11 cellular contexts compared by ENCODE assay signal in genomic region chr16:73063854-73064226, GRCh38. TPM values are rescaled to one million over a fixed set of nuclear protein-coding genes. Genes with fewer than 3 reads are reported as not detected.
DNase-seq lines count a peak whose midpoint lies in the region; ATAC-seq and TF ChIP-seq lines count a peak whose summit lies in the region.
"Had no signal": no experiment of that assay in that cellular context is flagged by ENCODE, and none has a peak within 500 bp of the region (broad histone marks: within the 10 kb centered on the region; RNA-seq: fewer than 3 reads in every experiment).

No MANE protein-coding gene starts in this region.

- H3K36me3 ChIP-seq in right atrium auricular region (no peaks in the 10 kb centered on the region), neural cell (ENCODE audit: insufficient read depth, low read length) (no peaks in the 10 kb centered on the region), uterus (no peaks in the 10 kb centered on the region)

- DNase-seq in right atrium auricular region (ENCODE audit: low spot score) (no peak), cardiac septum (ENCODE audit: low spot score) (no peak), epidermal melanocyte (ENCODE audit: insufficient read length, low spot score) (peak; percentile 15), uterus (no peak)
- DNase-seq: NCI-H446, posterior cingulate gyrus had no signal

- ATAC-seq in HG02840 (IDR thresholded peaks at IDR 0.05; ENCODE audit: low FRiP score, unreplicated experiment) (no peak), HG03521 (IDR thresholded peaks at IDR 0.05; ENCODE audit: unreplicated experiment) (no peak), GM21423 (IDR thresholded peaks at IDR 0.05; ENCODE audit: unreplicated experiment) (no peak)
- ATAC-seq: left lobe of liver had no signal

- intact Hi-C loops in cardiac septum (cut with DNase I), result no loop called here
- intact Hi-C loops in uterus (cut with DNase I; ENCODE audit: low total_unique reads), result loop anchor here (10.0 kb wide), 1 partner anchor 111 kb away; no protein-coding TSS in a partner anchor

- peak overlapping the region; percentile 98 for H3K9ac ChIP-seq in neural cell (ENCODE audit: low read length)

- no peaks in the 10 kb centered on the region for H3K9me2 ChIP-seq in neural cell (ENCODE audit: insufficient read depth, low read length)

- H3K9me3 ChIP-seq in right atrium auricular region (no peaks in the 10 kb centered on the region), neural cell (ENCODE audit: low read length) (no peaks in the 10 kb centered on the region), uterus (no peaks in the 10 kb centered on the region)

- H2AFZ ChIP-seq in neural cell (ENCODE audit: low read depth, low read length), result no peak overlapping the region

- no peak for TF ChIP-seq EP300 in neural cell (conservative IDR thresholded peaks at IDR 0.05; ENCODE audit: poor library complexity, severe bottlenecking)

- H3K4me1 ChIP-seq in right atrium auricular region (peaks cover 0 to 75% of the 10 kb centered on the region in 2 donors), uterus (peaks cover 0 to 12% of the 10 kb centered on the region in 2 donors)

- no peaks in the 10 kb centered on the region for H3F3A ChIP-seq in neural cell (ENCODE audit: insufficient read depth, low read length, poor library complexity, severe bottlenecking)

- peaks cover 79% of the 10 kb centered on the region for H3K79me2 ChIP-seq in neural cell (replicated peaks; ENCODE audit: insufficient read depth, low read length)

- no peaks in the 10 kb centered on the region for H4K20me1 ChIP-seq in neural cell (ENCODE audit: insufficient read depth)

- H3K27me3 ChIP-seq in right atrium auricular region (peaks cover 8 to 24% of the 10 kb centered on the region in 2 donors), neural cell (ENCODE audit: insufficient read depth, low read depth, low read length) (peaks cover 61% of the 10 kb centered on the region), uterus (no peaks in the 10 kb centered on the region)

- no peak for TF ChIP-seq RAD21 in neural cell (conservative IDR thresholded peaks at IDR 0.05)

- TF ChIP-seq CTCF in right atrium auricular region (IDR thresholded peaks at IDR 0.05) (no peak), neural cell (IDR thresholded peaks at IDR 0.05; ENCODE audit: poor library complexity, severe bottlenecking) (no peak), uterus (IDR thresholded peaks at IDR 0.05) (no peak)

- H3K4me3 ChIP-seq in right atrium auricular region (peak overlapping the region in 1 of 2 donors; percentile 31), neural cell (ENCODE audit: low read length) (no peak overlapping the region), uterus (peak overlapping the region in 1 of 2 donors; percentile 10)

- peak overlapping the region; percentile 81 to 90 for H3K27ac ChIP-seq in right atrium auricular region
- H3K27ac ChIP-seq in neural cell (ENCODE audit: low read length), result no peak overlapping the region
- H3K27ac ChIP-seq in uterus, result peak overlapping the region; percentile 12 to 17

- no peak for TF ChIP-seq POLR2A in uterus (IDR thresholded peaks at IDR 0.05)

- no peak overlapping the region for H3K4me2 ChIP-seq in neural cell (ENCODE audit: low read length)

TF ChIP-seq in neural cell, 6 proteins besides CTCF, POLR2A, EP300 and RAD21:
- no peak for TF ChIP-seq EZH2 (IDR thresholded peaks at IDR 0.05; ENCODE audit: borderline replicate concordance, insufficient read depth, low read length, poor library complexity, severe bottlenecking)
- TF ChIP-seq REST (IDR thresholded peaks at IDR 0.05; ENCODE audit: borderline replicate concordance), result peak; percentile 86

RNA-seq across cellular contexts. Expression of gene ZFHX3, which starts 15.9 kb away (rescaled TPM):
- total RNA-seq in right atrium auricular region, result 10 to 100 TPM in 1 of 2 donors, 1 to 10 TPM in 1; 9.2 to 18.9 TPM
- total RNA-seq in cardiac septum, result 15.7 TPM
- 26.4 and 27.7 TPM in 2 replicates for polyA plus RNA-seq in neural cell
- 112 and 179 TPM in 2 replicates for polyA minus RNA-seq in neural cell
- 10 to 100 TPM in 3 of 4 donors, 1 to 10 TPM in 1; 9.1 to 34.0 (median 12.0) TPM for total RNA-seq in uterus
